In the genomic region with DNA sequence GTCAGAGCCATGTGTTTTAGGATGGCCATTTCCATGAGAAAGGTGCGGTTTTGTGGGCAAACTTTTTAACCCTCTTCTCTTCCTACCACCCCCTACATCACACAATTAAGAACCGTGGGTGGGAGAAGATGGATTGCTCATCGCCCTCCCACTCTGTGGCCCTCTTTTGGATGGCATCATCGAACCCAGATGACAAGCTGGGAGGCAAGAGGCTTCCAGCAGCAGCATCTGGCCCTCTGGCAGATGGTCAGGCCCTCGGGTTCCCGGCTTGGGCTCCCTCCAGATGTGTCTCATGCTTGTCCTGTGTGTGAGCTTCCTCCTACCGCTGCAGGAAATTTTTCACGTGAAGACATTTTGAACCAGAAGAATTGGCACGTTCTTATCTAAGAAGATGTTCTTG, we compare ENCODE assay signal across 19 cellular contexts.
DNase-seq lines count a peak whose midpoint lies in the region; ATAC-seq and TF ChIP-seq lines count a peak whose summit lies in the region.
"Had no signal": no experiment of that assay in that cellular context is flagged by ENCODE, and none has a peak within 500 bp of the region (broad histone marks: within the 10 kb centered on the region; RNA-seq: fewer than 3 reads in every experiment).

No MANE protein-coding gene starts in this region.

- POLR2A ChIA-PET in MCF 10A (lab: Yijun Ruan, JAX): no interaction called here

- no peaks in the 10 kb centered on the region for H3K27me3 Mint-ChIP-seq in MCF 10A (ENCODE audit: insufficient read depth, unreplicated experiment)

- WGBS in lung, 2 donors: 81 to 89% methylated on average over 9 of the region's 9 CpGs

- no TSS peak for BruUV-seq in MCF 10A (replicated peaks; lab: Mats Ljungman, UMichigan)

- H3K9me3 Mint-ChIP-seq in MCF 10A (ENCODE audit: unreplicated experiment): no peaks in the 10 kb centered on the region
- H3K9me3 Mint-ChIP-seq: naive thymus-derived CD8-positive, alpha-beta T cell; WTC11 had no signal

- H3K4me3 ChIP-seq in cardiac fibroblast (replicated peaks in 1 of 2; ENCODE audit: low read depth in 2 of 2, low read length in 2 of 2) (no peak overlapping the region), lung (no peak overlapping the region)
- H3K4me3 ChIP-seq: lower lobe of right lung had no signal

- H3K36me3 Mint-ChIP-seq in MCF 10A (ENCODE audit: insufficient read depth, unreplicated experiment): no peaks in the 10 kb centered on the region
- H3K36me3 Mint-ChIP-seq: naive thymus-derived CD8-positive, alpha-beta T cell; WTC11 had no signal

- H3K27me3 ChIP-seq in lung (ENCODE audit: control insufficient read depth, insufficient read depth): no peaks in the 10 kb centered on the region

- no peak overlapping the region for H3K27ac ChIP-seq in lung (ENCODE audit: low read depth in 1 of 2, low read length in 1 of 2)
- H3K27ac ChIP-seq: lower lobe of right lung had no signal

- DNase-seq in AG20443 (ENCODE audit: low spot score): peak; percentile 89
- DNase-seq in GM04504 (ENCODE audit: low read depth): peak; percentile 65
- peak; percentile 22 to 57 for DNase-seq in cardiac fibroblast (ENCODE audit: low read depth in 2 of 2)
- peak; percentile 31 for DNase-seq in lung (ENCODE audit: low spot score)
- no peak for DNase-seq in MCF 10A (ENCODE audit: unreplicated experiment)
- no peak for DNase-seq in H4 (ENCODE audit: low spot score)
- DNase-seq: activated effector memory CD4-positive, alpha-beta T cell treated with anti-CD3 and anti-CD28 coated beads, Interleukin-2, amount 50 U/mL, for 16 hours; anterior cingulate cortex; Caco-2; IMR-90; lower lobe of right lung; naive thymus-derived CD8-positive, alpha-beta T cell; NCI-H1048; posterior cingulate gyrus; SHP77 treated with DMSO at 0.1 percent for 48 hours; T-helper 17 cell had no signal

- H3K36me3 ChIP-seq in lung (ENCODE audit: control insufficient read depth in 2 of 2, insufficient read depth in 2 of 2, low read length in 2 of 2): no peaks in the 10 kb centered on the region
- H3K36me3 ChIP-seq: lower lobe of right lung had no signal

- ATAC-seq in lung (ENCODE audit: insufficient read depth, low FRiP score) (no peak), HG03457 (IDR thresholded peaks at IDR 0.05; ENCODE audit: unreplicated experiment) (no peak), HG02642 (IDR thresholded peaks at IDR 0.05; ENCODE audit: poor library complexity, unreplicated experiment) (no peak)
- ATAC-seq: lower lobe of right lung; naive thymus-derived CD8-positive, alpha-beta T cell; T-helper 17 cell; WTC11 had no signal

- CTCF ChIA-PET in MCF 10A (lab: Yijun Ruan, JAX): interaction anchor here (0.7 kb wide), 1 partner anchor 512 kb away, joined by 5 read pairs; no protein-coding TSS in a partner anchor

- no peak overlapping the region for H3K4me3 Mint-ChIP-seq in MCF 10A (ENCODE audit: unreplicated experiment)
- H3K4me3 Mint-ChIP-seq: naive thymus-derived CD8-positive, alpha-beta T cell; T-helper 17 cell; WTC11 had no signal

- no peak for TF ChIP-seq CTCF in cardiac fibroblast (IDR thresholded peaks at IDR 0.05; ENCODE audit: low read depth, low read length)
- TF ChIP-seq CTCF in lung (IDR thresholded peaks at IDR 0.05; ENCODE audit: control extremely low read depth, extremely low read depth): no peak
- TF ChIP-seq CTCF in MCF 10A (IDR thresholded peaks at IDR 0.05; ENCODE audit: unreplicated experiment): no peak

- H3K4me1 Mint-ChIP-seq in MCF 10A (ENCODE audit: insufficient read depth, unreplicated experiment): peaks cover 12% of the 10 kb centered on the region
- H3K4me1 Mint-ChIP-seq: T-helper 17 cell had no signal

- intact Hi-C loops in MCF 10A (cut with micrococcal nuclease): no loop called here

- H3K27ac Mint-ChIP-seq in MCF 10A (ENCODE audit: low read depth, unreplicated experiment): no peak overlapping the region
- H3K27ac Mint-ChIP-seq: naive thymus-derived CD8-positive, alpha-beta T cell; T-helper 17 cell; WTC11 had no signal

- peaks cover 0 to 2% of the 10 kb centered on the region in 2 donors for H3K9me3 ChIP-seq in lung (ENCODE audit: control insufficient read depth in 2 of 2, insufficient read depth in 1 of 2, low read length in 1 of 2)
- H3K9me3 ChIP-seq: Caco-2, lower lobe of right lung had no signal

- H3K4me1 ChIP-seq in lung (ENCODE audit: control insufficient read depth in 2 of 2, insufficient read depth in 2 of 2, low read length in 2 of 2): peaks cover 0 to 2% of the 10 kb centered on the region in 2 donors
- H3K4me1 ChIP-seq: Caco-2, lower lobe of right lung had no signal

Comparison
In these comparisons a context has a peak if more than half of its experiments do, and no peak if none do; other contexts are left out.
1. DNase-seq: peak in AG20443 (single experiment), GM04504 (single experiment), cardiac fibroblast (2 of 2) and lung (single experiment); none in MCF 10A (single experiment) and H4 (single experiment).